Comparison of ENCODE assay signal across 14 cellular contexts in genomic region chr3:152348436-152349177, GRCh38.
DNase-seq lines count a peak whose midpoint lies in the region; ATAC-seq, FAIRE-seq and TF ChIP-seq lines count a peak whose summit lies in the region.
"Had no signal": no experiment of that assay in that cellular context is flagged by ENCODE, and none has a peak within 500 bp of the region (broad histone marks: within the 10 kb centered on the region; RNA-seq: fewer than 3 reads in every experiment).

No MANE protein-coding gene starts in this region.

- TF ChIP-seq RAD21 in SK-N-SH (IDR thresholded peaks at IDR 0.05; ENCODE audit: low read length) = no peak

- peaks cover 2 to 38% of the 10 kb centered on the region in 2 experiments for H3K36me3 ChIP-seq in SK-N-SH (replicated peaks in 1 of 2; ENCODE audit: control insufficient read depth in 1 of 2, insufficient read depth in 2 of 2, low read length in 1 of 2)
- H3K36me3 ChIP-seq in skeletal muscle tissue (ENCODE audit: control insufficient read depth in 3 of 3, insufficient read depth in 3 of 3, low read length in 3 of 3) = no peaks in the 10 kb centered on the region
- H3K36me3 ChIP-seq: breast epithelium had no signal

- POLR2A ChIA-PET in SK-N-SH (lab: Yijun Ruan, JAX) = no interaction called here

- no peaks in the 10 kb centered on the region for H3K9me2 ChIP-seq in SK-N-SH

- peaks cover 100% of the 10 kb centered on the region for H3K79me2 ChIP-seq in SK-N-SH (ENCODE audit: insufficient read depth)

- WGBS in right cardiac atrium = 77% methylated on average over 2 of the region's 2 CpGs
- 92% methylated on average over 2 of the region's 2 CpGs for WGBS in SK-N-SH (ENCODE audit: low lambda C conversion rate)

- DNase-seq in right cardiac atrium (no peak), cardiac septum (ENCODE audit: low spot score) (no peak), SK-N-SH (no peak), iris pigment epithelial cell (ENCODE audit: low read depth) (peak; percentile 50), frontal cortex (ENCODE audit: low spot score in 2 of 2) (no peak), NCI-H1092 treated with DMSO at 0.1 percent for 48 hours (lab: John Stamatoyannopoulos, UW) (no peak)
- no peak for DNase-seq in stimulated activated CD4-positive, alpha-beta T cell treated with anti-CD3 and anti-CD28 coated beads, Interleukin-4, amount 100 ng/mL, for 24 hours
- DNase-seq: activated CD4-positive, alpha-beta T cell treated with anti-CD3 and anti-CD28 coated beads, Interleukin-2, amount 50 U/mL, for 4 hours; activated T-cell treated with anti-CD3 and anti-CD28 coated beads, Interleukin-2, amount 50 U/mL, for 1 hour; natural killer cell; NCI-H146 had no signal

- no peaks in the 10 kb centered on the region for H3K27me3 ChIP-seq in right cardiac atrium (ENCODE audit: control insufficient read depth, insufficient read depth)
- H3K27me3 ChIP-seq in SK-N-SH (ENCODE audit: insufficient read depth) = no peaks in the 10 kb centered on the region
- H3K27me3 ChIP-seq in skeletal muscle tissue (ENCODE audit: control insufficient read depth in 3 of 3, insufficient read depth in 3 of 3, low read length in 3 of 3) = no peaks in the 10 kb centered on the region
- H3K27me3 ChIP-seq: breast epithelium had no signal

- H3F3A ChIP-seq in SK-N-SH (replicated peaks; ENCODE audit: insufficient read depth) = peaks cover 54% of the 10 kb centered on the region

- intact Hi-C loops in right cardiac atrium (cut with DNase I) (no loop called here), cardiac septum (cut with DNase I) (no loop called here)

- H3K4me3 ChIP-seq in right cardiac atrium (ENCODE audit: low read length) (peak overlapping the region; percentile 10), SK-N-SH (ENCODE audit: low read depth in 2 of 2, low read length in 1 of 2) (no peak overlapping the region), skeletal muscle tissue (ENCODE audit: low read length in 3 of 3) (peak overlapping the region in 1 of 3 donors; percentile 39)
- H3K4me3 ChIP-seq: breast epithelium had no signal

- H3K4me1 ChIP-seq in right cardiac atrium (ENCODE audit: control insufficient read depth, insufficient read depth, low read length) (peaks cover 4% of the 10 kb centered on the region), SK-N-SH (ENCODE audit: control insufficient read depth in 1 of 2, insufficient read depth in 2 of 2, low read depth in 1 of 2, low read length in 1 of 2) (peaks cover 0 to 39% of the 10 kb centered on the region in 2 experiments; a peak in 3 of 4 replicates), skeletal muscle tissue (ENCODE audit: control insufficient read depth in 3 of 3, insufficient read depth in 3 of 3, low read length in 3 of 3) (peaks cover 19 to 37% (median 37%) of the 10 kb centered on the region in 3 donors)
- H3K4me1 ChIP-seq: breast epithelium had no signal

- CTCF ChIA-PET in SK-N-SH (lab: Yijun Ruan, JAX) = no interaction called here

- no peak overlapping the region for H2AFZ ChIP-seq in SK-N-SH (ENCODE audit: low read depth)

- H3K9me3 ChIP-seq in right cardiac atrium (ENCODE audit: control insufficient read depth, low read length) = no peaks in the 10 kb centered on the region
- no peaks in the 10 kb centered on the region for H3K9me3 ChIP-seq in SK-N-SH
- no peaks in the 10 kb centered on the region for H3K9me3 ChIP-seq in skeletal muscle tissue (ENCODE audit: control insufficient read depth in 3 of 3, low read length in 3 of 3)
- H3K9me3 ChIP-seq: breast epithelium had no signal

- H3K9ac ChIP-seq in SK-N-SH = no peak overlapping the region
- H3K9ac ChIP-seq in skeletal muscle tissue (ENCODE audit: low read depth in 1 of 3, low read length in 3 of 3) = peak overlapping the region in 2 of 3 donors; percentile 32 to 40

- peak overlapping the region; percentile 54; the same call in 1 of the 2 replicates for H3K4me2 ChIP-seq in SK-N-SH

- peaks cover 9% of the 10 kb centered on the region; the same call in 1 of the 2 replicates for H4K20me1 ChIP-seq in SK-N-SH (ENCODE audit: insufficient read depth)

- H3K27ac ChIP-seq in right cardiac atrium (ENCODE audit: low read length) = no peak overlapping the region
- peak overlapping the region; percentile 2 to 72; a peak in 3 of 4 replicates for H3K27ac ChIP-seq in SK-N-SH (ENCODE audit: low read depth in 2 of 2, low read length in 1 of 2)
- peak overlapping the region; percentile 48 for H3K27ac ChIP-seq in skeletal muscle tissue (ENCODE audit: low read depth, low read length)
- H3K27ac ChIP-seq: breast epithelium had no signal

- no peak for TF ChIP-seq EP300 in SK-N-SH (IDR thresholded peaks at IDR 0.05; ENCODE audit: borderline replicate concordance in 1 of 2, low read depth in 1 of 2, low read length in 1 of 2)

- FAIRE-seq in frontal cortex (lab: Jason Lieb, UNC) = no peak

- TF ChIP-seq CTCF in SK-N-SH (IDR thresholded peaks at IDR 0.05) = no peak

- no peak for ATAC-seq in right cardiac atrium
- ATAC-seq: activated naive CD4-positive, alpha-beta T cell treated with anti-CD3 and anti-CD28 coated beads, Interleukin-2, amount 50 U/mL, for 72 hours; natural killer cell had no signal

TF ChIP-seq in SK-N-SH, 30 proteins besides CTCF, POLR2A, EP300 and RAD21 (continues in another document):
- TF ChIP-seq JUND (IDR thresholded peaks at IDR 0.05) (no peak), TAF1 (IDR thresholded peaks at IDR 0.05; ENCODE audit: borderline replicate concordance, low read depth, low read length) (no peak), MAX (IDR thresholded peaks at IDR 0.05; ENCODE audit: low read depth) (no peak), NRF1 (IDR thresholded peaks at IDR 0.05; ENCODE audit: low read depth, low read length) (no peak), RFX5 (IDR thresholded peaks at IDR 0.05; ENCODE audit: low read length) (no peak), REST (IDR thresholded peaks at IDR 0.05; ENCODE audit: low read depth, low read length) (no peak), YY1 (IDR thresholded peaks at IDR 0.05; ENCODE audit: low read depth) (no peak), PBX3 (IDR thresholded peaks at IDR 0.05) (no peak), RCOR1 (IDR thresholded peaks at IDR 0.05; ENCODE audit: low read length) (no peak), SMC3 (IDR thresholded peaks at IDR 0.05; ENCODE audit: low read depth, low read length) (no peak), ZBTB33 (IDR thresholded peaks at IDR 0.05; ENCODE audit: borderline replicate concordance, low read depth) (no peak)
